In the genomic region with DNA sequence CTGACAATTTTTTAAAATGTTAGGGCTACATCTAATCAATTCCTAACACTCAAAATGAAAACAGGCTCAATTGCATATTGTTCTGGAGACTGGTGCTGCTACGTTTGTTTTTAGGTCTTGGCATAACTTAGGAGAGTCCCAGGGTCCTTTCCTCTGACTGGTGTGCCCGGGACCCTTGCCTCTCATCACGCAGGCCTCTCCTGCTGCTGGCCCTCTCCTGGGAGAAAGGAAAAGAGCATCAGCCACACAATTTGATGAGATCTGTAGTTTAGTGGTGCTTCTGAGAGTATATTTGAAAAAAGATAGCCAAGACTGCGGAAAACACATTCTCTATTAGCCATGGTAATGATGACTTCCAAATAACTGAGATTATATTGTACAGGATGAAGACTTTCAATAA, we compare ENCODE assay signal across 20 cellular contexts.
"Had no signal": no experiment of that assay in that cellular context is flagged by ENCODE, and none has a peak within 500 bp of the region (broad histone marks: within the 10 kb centered on the region; RNA-seq: fewer than 3 reads in every experiment).

No MANE protein-coding gene starts in this region.

- H3K27me3 Mint-ChIP-seq: naive B cell, progenitor cell of endocrine pancreas, type B pancreatic cell had no signal

- H3K4me1 ChIP-seq: pancreas had no signal

- H3K9me3 ChIP-seq: esophagus muscularis mucosa, gastrocnemius medialis, left lung, pancreas had no signal

- DNase-seq: cortex of kidney; effector CD8-positive, alpha-beta T cell; gastrocnemius medialis; glutamatergic neuron; left lung; occipital lobe; right cardiac atrium; stimulated activated naive CD4-positive, alpha-beta T cell treated with Interleukin-2 at 50 U/mL for 16 hours had no signal

- FAIRE-seq: urothelium cell line had no signal

- H3K36me3 ChIP-seq: esophagus muscularis mucosa, gastrocnemius medialis, left lung, pancreas had no signal

- H3K4me2 ChIP-seq: smooth muscle cell had no signal

- H3K27me3 ChIP-seq: dorsolateral prefrontal cortex, esophagus muscularis mucosa, gastrocnemius medialis, left lung, pancreas had no signal

- H3K27ac ChIP-seq: dorsolateral prefrontal cortex, epithelial cell of prostate, esophagus muscularis mucosa, gastrocnemius medialis, left lung, pancreas had no signal

- H3K4me3 Mint-ChIP-seq: immature natural killer cell, naive B cell, nephron, type B pancreatic cell had no signal

- H3K9me3 Mint-ChIP-seq: immature natural killer cell, naive B cell, nephron, type B pancreatic cell had no signal

- H3K4me3 ChIP-seq: dorsolateral prefrontal cortex, esophagus muscularis mucosa, gastrocnemius medialis, left lung, lung, pancreas, smooth muscle cell had no signal
